ENCODE assay signal across 13 cellular contexts in genomic region chr3:123618076-123618703, GRCh38. TPM values are rescaled to one million over a fixed set of nuclear protein-coding genes. Genes with fewer than 3 reads are reported as not detected.
DNase-seq lines count a peak whose midpoint lies in the region; ATAC-seq, FAIRE-seq and TF ChIP-seq lines count a peak whose summit lies in the region.
"Had no signal": no experiment of that assay in that cellular context is flagged by ENCODE, and none has a peak within 500 bp of the region (broad histone marks: within the 10 kb centered on the region; RNA-seq: fewer than 3 reads in every experiment).

No MANE protein-coding gene starts in this region.

- H3K14ac ChIP-seq in mesenchymal stem cell (ENCODE audit: low read length in 2 of 2), result no peak overlapping the region

- no peak overlapping the region for H3K18ac ChIP-seq in mesenchymal stem cell (ENCODE audit: low read depth in 1 of 2, low read length in 2 of 2)

- peak overlapping the region; percentile 48 for H3K4me2 ChIP-seq in astrocyte (ENCODE audit: low read length)
- no peak overlapping the region for H3K4me2 ChIP-seq in mesenchymal stem cell (ENCODE audit: low read length, poor library complexity, severe bottlenecking)

- H3K4me1 ChIP-seq in astrocyte (ENCODE audit: insufficient read depth, low read length), result peaks cover 13% of the 10 kb centered on the region
- H3K4me1 ChIP-seq in mesenchymal stem cell (ENCODE audit: control insufficient read depth, insufficient read depth, low read depth, low read length), result peaks cover 12% of the 10 kb centered on the region
- H3K4me1 ChIP-seq in uterus, result peaks cover 0 to 4% of the 10 kb centered on the region in 2 donors
- H3K4me1 ChIP-seq: parathyroid adenoma had no signal

- peaks cover 33% of the 10 kb centered on the region for H3K36me3 Mint-ChIP-seq in astrocyte (ENCODE audit: low read depth, unreplicated experiment)

- no peaks in the 10 kb centered on the region for H3K27me3 Mint-ChIP-seq in astrocyte (ENCODE audit: low read depth, unreplicated experiment)

- intact Hi-C loops in uterus (cut with DNase I; ENCODE audit: low total_unique reads), result no loop called here

- no peaks in the 10 kb centered on the region for H3K27me3 ChIP-seq in astrocyte (ENCODE audit: insufficient read depth, low read length)
- no peaks in the 10 kb centered on the region for H3K27me3 ChIP-seq in mesenchymal stem cell (ENCODE audit: control insufficient read depth in 1 of 2, insufficient read depth in 1 of 2, low read length in 2 of 2)
- no peaks in the 10 kb centered on the region for H3K27me3 ChIP-seq in uterus

- peaks cover 19% of the 10 kb centered on the region for H3K36me3 ChIP-seq in astrocyte (ENCODE audit: insufficient read depth, low read length)
- peaks cover 55 to 62% of the 10 kb centered on the region in 2 experiments for H3K36me3 ChIP-seq in mesenchymal stem cell (ENCODE audit: control insufficient read depth in 1 of 2, insufficient read depth in 2 of 2, low read depth in 1 of 2, low read length in 2 of 2)
- no peaks in the 10 kb centered on the region for H3K36me3 ChIP-seq in uterus

- H4K20me1 ChIP-seq in astrocyte (ENCODE audit: insufficient read depth, low read length), result peaks cover 15% of the 10 kb centered on the region

- H3K9me3 ChIP-seq in astrocyte (ENCODE audit: insufficient read depth, low read depth, low read length) (no peaks in the 10 kb centered on the region), mesenchymal stem cell (ENCODE audit: control insufficient read depth, low read length) (no peaks in the 10 kb centered on the region), uterus (no peaks in the 10 kb centered on the region)

- H3K79me1 ChIP-seq in mesenchymal stem cell (replicated peaks; ENCODE audit: low read length, poor library complexity, severe bottlenecking), result peaks cover 29% of the 10 kb centered on the region

- FAIRE-seq in astrocyte (lab: Jason Lieb, UNC), result no peak
- FAIRE-seq: G401.6 had no signal

- H3K23ac ChIP-seq in mesenchymal stem cell (ENCODE audit: low read length in 2 of 2), result no peak overlapping the region

- no peaks in the 10 kb centered on the region for H3K9me3 Mint-ChIP-seq in astrocyte (ENCODE audit: unreplicated experiment)
- H3K9me3 Mint-ChIP-seq: activated naive CD4-positive, alpha-beta T cell treated with anti-CD3 and anti-CD28 coated beads, Interleukin-2, amount 10 ng/mL, durations not matched to agents 7 days and 5 days had no signal

- H3K27ac ChIP-seq in astrocyte (ENCODE audit: low read depth, low read length), result no peak overlapping the region
- H3K27ac ChIP-seq in mesenchymal stem cell (ENCODE audit: low read length, poor library complexity, severe bottlenecking), result peak overlapping the region; percentile 4
- H3K27ac ChIP-seq in uterus, result peak overlapping the region; percentile 82 to 84
- H3K27ac ChIP-seq: parathyroid adenoma had no signal

- WGBS in mesenchymal stem cell, result 93% methylated on average over 7 of the region's 7 CpGs

- H2AFZ ChIP-seq in astrocyte (ENCODE audit: low read depth, low read length) (no peak overlapping the region), mesenchymal stem cell (ENCODE audit: low read depth, low read length) (no peak overlapping the region)
- H2AFZ ChIP-seq: parathyroid adenoma had no signal

- H2BK5ac ChIP-seq in mesenchymal stem cell (ENCODE audit: low read depth, low read length, poor library complexity, severe bottlenecking), result no peak overlapping the region

- H2BK120ac ChIP-seq in mesenchymal stem cell (ENCODE audit: low read depth, low read length), result no peak overlapping the region

- no peak for TF ChIP-seq POLR2A in uterus (IDR thresholded peaks at IDR 0.05)

- H3K79me2 ChIP-seq in astrocyte (ENCODE audit: insufficient read depth, low read length), result no peaks in the 10 kb centered on the region
- H3K79me2 ChIP-seq: parathyroid adenoma had no signal

- H3K27ac Mint-ChIP-seq in astrocyte (ENCODE audit: unreplicated experiment), result no peak overlapping the region
- H3K27ac Mint-ChIP-seq: activated naive CD4-positive, alpha-beta T cell treated with anti-CD3 and anti-CD28 coated beads, Interleukin-2, amount 10 ng/mL, durations not matched to agents 7 days and 5 days had no signal

- H3K4me3 ChIP-seq in astrocyte (ENCODE audit: insufficient read depth, low read depth, low read length), result no peak overlapping the region
- peak overlapping the region in 1 of 2 experiments; percentile 56 for H3K4me3 ChIP-seq in mesenchymal stem cell (ENCODE audit: insufficient read depth in 1 of 2, low read depth in 1 of 2, low read length in 2 of 2)
- peak overlapping the region; percentile 23 to 35 for H3K4me3 ChIP-seq in uterus

- TF ChIP-seq CTCF in astrocyte (IDR thresholded peaks at IDR 0.05; ENCODE audit: insufficient read depth, low read depth, low read length) (no peak), uterus (IDR thresholded peaks at IDR 0.05) (no peak)

- H2BK12ac ChIP-seq in mesenchymal stem cell (ENCODE audit: low read length in 2 of 2), result no peak overlapping the region

- no peak overlapping the region for H3K4ac ChIP-seq in mesenchymal stem cell (ENCODE audit: low read depth in 1 of 2, low read length in 2 of 2)

- ATAC-seq in GM18520 (IDR thresholded peaks at IDR 0.05; ENCODE audit: unreplicated experiment) (no peak), GM21390 (IDR thresholded peaks at IDR 0.05; ENCODE audit: unreplicated experiment) (no peak)

- H3K4me3 Mint-ChIP-seq in astrocyte (ENCODE audit: unreplicated experiment), result no peak overlapping the region
- H3K4me3 Mint-ChIP-seq: activated naive CD4-positive, alpha-beta T cell treated with anti-CD3 and anti-CD28 coated beads, Interleukin-2, amount 10 ng/mL, durations not matched to agents 7 days and 5 days had no signal

- H4K91ac ChIP-seq in mesenchymal stem cell (ENCODE audit: low read length), result no peak overlapping the region

- no peaks in the 10 kb centered on the region for H3K4me1 Mint-ChIP-seq in astrocyte (ENCODE audit: low read depth, unreplicated experiment)
- H3K4me1 Mint-ChIP-seq: activated naive CD4-positive, alpha-beta T cell treated with anti-CD3 and anti-CD28 coated beads, Interleukin-2, amount 10 ng/mL, durations not matched to agents 7 days and 5 days had no signal

- H2AK5ac ChIP-seq in mesenchymal stem cell (ENCODE audit: low read length, severe bottlenecking), result no peak overlapping the region

- DNase-seq in SKM-1 treated with dmso at 0.1 percent for 144 hours (lab: John Stamatoyannopoulos, UW; ENCODE audit: unreplicated experiment) (peak; percentile 56), SKM-1 (lab: John Stamatoyannopoulos, UW; ENCODE audit: unreplicated experiment) (no peak), astrocyte (ENCODE audit: low read depth) (no peak), mesenchymal stem cell (no peak), uterus (no peak)
- DNase-seq in stimulated activated naive CD4-positive, alpha-beta T cell (lab: John Stamatoyannopoulos, UW), result no peak
- DNase-seq: activated CD4-positive, alpha-beta T cell treated with anti-CD3 and anti-CD28 coated beads for 48 hours; activated naive CD4-positive, alpha-beta T cell treated with anti-CD3 and anti-CD28 coated beads, Interleukin-2, amount 10 ng/mL, durations not matched to agents 7 days and 5 days; NCI-H1694 treated with DMSO at 0.1 percent for 48 hours had no signal

- H3K9ac ChIP-seq in astrocyte (ENCODE audit: low read length), result peak overlapping the region; percentile 8
- H3K9ac ChIP-seq in mesenchymal stem cell (ENCODE audit: low read length), result peak overlapping the region; percentile 5
- H3K9ac ChIP-seq: parathyroid adenoma had no signal

- H2BK15ac ChIP-seq in mesenchymal stem cell (ENCODE audit: low read depth, poor library complexity, severe bottlenecking), result no peak overlapping the region

- no peak overlapping the region for H4K8ac ChIP-seq in mesenchymal stem cell (ENCODE audit: low read length)

RNA-seq across cellular contexts. Expression of gene HACD2, which starts 33.3 kb away (rescaled TPM):
- total RNA-seq in astrocyte (31.4 and 34.3 TPM in 2 replicates), uterus (10 to 100 TPM; 21.5 to 38.0 (median 28.8) TPM)
- polyA plus RNA-seq in mesenchymal stem cell (2013, experiment 1 of 2), result 13.5 TPM
- 14.5 TPM for polyA plus RNA-seq in mesenchymal stem cell (2013, experiment 2 of 2)
